In genomic region chr14:105301103-105301914, GRCh38 we compare ENCODE assay signal across 8 cellular contexts.
DNase-seq lines count a peak whose midpoint lies in the region; ATAC-seq, FAIRE-seq and TF ChIP-seq lines count a peak whose summit lies in the region.

No MANE protein-coding gene starts in this region.

- peak overlapping the region; percentile 63 for H3K9ac ChIP-seq in OCI-LY3 (ENCODE audit: low read length)

- no peaks in the 10 kb centered on the region for H3K36me3 ChIP-seq in OCI-LY3 (replicated peaks; ENCODE audit: low read depth, low read length)

- peaks cover 41% of the 10 kb centered on the region for H3K79me2 ChIP-seq in OCI-LY3 (ENCODE audit: low read length)

- peak overlapping the region; percentile 69 for H3K4me2 ChIP-seq in OCI-LY3 (ENCODE audit: low read length)

- peaks cover 12% of the 10 kb centered on the region for H3K4me1 ChIP-seq in OCI-LY3 (ENCODE audit: low read length)

- no peak for FAIRE-seq in D721Med (lab: Jason Lieb, UNC)

- peak overlapping the region; percentile 81 for H3K4me3 ChIP-seq in OCI-LY3 (ENCODE audit: low read length)

- H2AFZ ChIP-seq in OCI-LY3 (ENCODE audit: low read depth, low read length) = peak overlapping the region; percentile 84; the same call in 1 of the 2 replicates

- no peaks in the 10 kb centered on the region for H3K9me3 ChIP-seq in OCI-LY3 (ENCODE audit: insufficient read depth, low read length)

- TF ChIP-seq CTCF in D721Med (IDR thresholded peaks at IDR 0.05; ENCODE audit: insufficient read depth, missing control alignments) = no peak
- TF ChIP-seq CTCF in OCI-LY3 (IDR thresholded peaks at IDR 0.05; ENCODE audit: low read depth, low read length) = no peak

- H3K27me3 ChIP-seq in OCI-LY3 (ENCODE audit: low read depth, low read length) = no peaks in the 10 kb centered on the region

- H3K27ac ChIP-seq in OCI-LY3 (ENCODE audit: low read length) = peak overlapping the region; percentile 79

- no peaks in the 10 kb centered on the region for H4K20me1 ChIP-seq in OCI-LY3 (ENCODE audit: insufficient read depth, low read length)

- peak; percentile 60 for ATAC-seq in GM21515 (IDR thresholded peaks at IDR 0.05; ENCODE audit: unreplicated experiment)

- DNase-seq in D721Med (ENCODE audit: insufficient read length, low spot score) = peak; percentile 78
- peak; percentile 95 for DNase-seq in HuH-7 (ENCODE audit: low spot score)
- peak; percentile 100 for DNase-seq in activated T-cell treated with anti-CD3 and anti-CD28 coated beads for 24 hours (ENCODE audit: low read depth)
- DNase-seq in epidermal melanocyte (ENCODE audit: insufficient read length, low spot score) = peak; percentile 93
- peak; percentile 90 for DNase-seq in middle frontal gyrus (ENCODE audit: extremely low spot score, low spot score)
- peak; percentile 99 to 100 for DNase-seq in stimulated activated CD8-positive, alpha-beta memory T cell treated with anti-CD3 and anti-CD28 coated beads, Interleukin-15, amount 100 ng/mL, for 48 hours (ENCODE audit: low read depth in 2 of 2)

Comparison
In these comparisons a context has a peak if more than half of its experiments do, and no peak if none do; other contexts are left out.
1. Peak in every context shown above with its lines: DNase-seq, ATAC-seq, H3K4me3 ChIP-seq and H3K27ac ChIP-seq.